8 cellular contexts compared by ENCODE assay signal in the genomic region with DNA sequence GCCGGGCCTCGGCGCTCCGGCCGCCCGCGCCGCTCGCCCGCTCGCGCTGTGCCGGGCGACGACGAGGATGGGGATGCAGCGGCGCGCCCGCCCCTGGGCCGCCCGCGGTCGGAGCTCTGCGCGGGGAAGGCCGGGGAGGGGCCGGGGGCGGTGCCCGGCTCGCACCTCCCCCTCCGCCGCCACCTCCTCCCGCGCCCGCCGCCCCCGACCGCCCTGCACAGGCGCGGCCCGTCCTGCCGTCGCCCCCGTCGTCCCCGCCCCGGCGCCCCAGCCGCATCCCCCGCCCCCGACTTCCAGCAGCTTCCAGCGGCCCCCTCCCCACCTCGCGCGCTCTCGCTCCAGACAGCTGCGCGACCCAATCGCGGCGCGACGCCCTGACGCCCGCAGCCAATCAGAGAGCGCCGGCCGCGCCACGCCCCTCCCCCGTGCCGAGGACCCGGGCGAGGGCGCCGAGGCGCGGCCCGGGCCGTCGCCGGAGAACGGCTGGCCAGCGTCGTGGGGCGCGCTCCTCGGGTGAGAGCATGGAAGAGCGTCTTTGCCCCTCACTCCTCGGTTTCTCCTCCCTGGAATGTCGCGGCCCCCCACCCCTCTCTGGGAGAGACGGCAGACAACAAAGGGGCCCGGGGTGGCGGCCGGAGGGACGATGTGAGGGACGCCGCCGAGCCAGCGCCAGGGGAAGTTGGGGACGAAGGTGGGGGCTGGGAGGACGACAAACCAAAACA.
DNase-seq lines count a peak whose midpoint lies in the region; ATAC-seq lines count a peak whose summit lies in the region.

Gene MBOAT2 (minus strand): TSS at position 69 of the 722 bp plus-strand sequence. CDS start 70 bp downstream, outside the sequence.

- H3K36me3 Mint-ChIP-seq in effector memory CD8-positive, alpha-beta T cell (ENCODE audit: insufficient read depth), result no peaks in the 10 kb centered on the region
- no peaks in the 10 kb centered on the region for H3K36me3 Mint-ChIP-seq in memory B cell

- H3K27me3 ChIP-seq in BLaER1 treated with 17β-estradiol and CSF1 and Interleukin-3, amounts not matched to agents 10 nM and 100 nM, result peaks cover 0 to 7% (median 0%) of the 10 kb centered on the region in 11 experiments; a peak in 4 of 22 replicates

- peak within 1 kb of the TSS; percentile 55 to 68 for H3K27ac Mint-ChIP-seq in effector memory CD8-positive, alpha-beta T cell
- H3K27ac Mint-ChIP-seq in memory B cell, result no peak within 1 kb of the TSS

- H3K9me3 ChIP-seq in BLaER1 treated with 17β-estradiol and CSF1 and Interleukin-3, amounts not matched to agents 10 nM and 100 nM (replicated peaks in 1 of 11), result no peaks in the 10 kb centered on the region

- H3K36me3 ChIP-seq in BLaER1 treated with 17β-estradiol and CSF1 and Interleukin-3, amounts not matched to agents 10 nM and 100 nM, result no peaks in the 10 kb centered on the region

- H3K27ac ChIP-seq in BLaER1 treated with 17β-estradiol and CSF1 and Interleukin-3, amounts not matched to agents 10 nM and 100 nM, result peak within 1 kb of the TSS; percentile 63 to 95 (median 88)

- peak within 1 kb of the TSS; percentile 72 to 76 for H3K4me3 Mint-ChIP-seq in effector memory CD8-positive, alpha-beta T cell
- H3K4me3 Mint-ChIP-seq in memory B cell, result peak within 1 kb of the TSS; percentile 80

- H3K4me1 ChIP-seq in BLaER1 treated with 17β-estradiol and CSF1 and Interleukin-3, amounts not matched to agents 10 nM and 100 nM, result peaks cover 4 to 36% (median 24%) of the 10 kb centered on the region in 10 experiments; a peak in 19 of 20 replicates

- H3K27me3 Mint-ChIP-seq in effector memory CD8-positive, alpha-beta T cell, result peaks cover 0 to 6% of the 10 kb centered on the region in 2 donors
- H3K27me3 Mint-ChIP-seq in memory B cell, result peaks cover 9% of the 10 kb centered on the region

- peak; percentile 88 for ATAC-seq in GM19351 (IDR thresholded peaks at IDR 0.05; ENCODE audit: unreplicated experiment)
- peak; percentile 71 for ATAC-seq in HG03469 (IDR thresholded peaks at IDR 0.05; ENCODE audit: unreplicated experiment)
- peak; percentile 90 for ATAC-seq in effector memory CD8-positive, alpha-beta T cell (replicated peaks)
- ATAC-seq in memory B cell (ENCODE audit: low read depth), result peak; percentile 88

- peak within 1 kb of the TSS; percentile 67 to 85 (median 78) for H3K4me3 ChIP-seq in BLaER1 treated with 17β-estradiol and CSF1 and Interleukin-3, amounts not matched to agents 10 nM and 100 nM

- peaks cover 7 to 8% of the 10 kb centered on the region in 2 donors for H3K4me1 Mint-ChIP-seq in effector memory CD8-positive, alpha-beta T cell (ENCODE audit: low read depth in 2 of 2)
- peaks cover 6% of the 10 kb centered on the region for H3K4me1 Mint-ChIP-seq in memory B cell

- H3K9ac ChIP-seq in BLaER1 treated with 17β-estradiol and CSF1 and Interleukin-3, amounts not matched to agents 10 nM and 100 nM, result peak within 1 kb of the TSS; percentile 84 to 92 (median 88)

- peak within 1 kb of the TSS; percentile 85 to 94 (median 90) for H3K4me2 ChIP-seq in BLaER1 treated with 17β-estradiol and CSF1 and Interleukin-3, amounts not matched to agents 10 nM and 100 nM

- peaks cover 0 to 22% (median 0%) of the 10 kb centered on the region in 11 experiments; a peak in 3 of 22 replicates for H4K20me1 ChIP-seq in BLaER1 treated with 17β-estradiol and CSF1 and Interleukin-3, amounts not matched to agents 10 nM and 100 nM

- no peaks in the 10 kb centered on the region for H3K9me3 Mint-ChIP-seq in effector memory CD8-positive, alpha-beta T cell
- H3K9me3 Mint-ChIP-seq in memory B cell, result no peaks in the 10 kb centered on the region

- DNase-seq in NCI-H774 (lab: John Stamatoyannopoulos, UW) (peak; percentile 93), memory B cell (ENCODE audit: low spot score in 2 of 2) (peak; percentile 43 to 57)
- peak; percentile 48 to 54 for DNase-seq in activated CD8-positive, alpha-beta memory T cell treated with anti-CD3 and anti-CD28 coated beads for 4 hours (ENCODE audit: low read depth in 2 of 2)
- DNase-seq in effector memory CD8-positive, alpha-beta T cell, result peak; percentile 53 to 64 (median 57)
- peak; percentile 57 to 62 (median 60) for DNase-seq in stimulated activated CD4-positive, alpha-beta T cell treated with anti-CD3 and anti-CD28 coated beads, TNF-alpha, amount 100 ng/mL, for 4 hours (ENCODE audit: low read depth in 3 of 3)

Comparison
In these comparisons a context has a peak if more than half of its experiments do, and no peak if none do; other contexts are left out.
1. Peak in every context shown above with its lines: DNase-seq, ATAC-seq, H3K4me3 ChIP-seq and H3K27ac ChIP-seq.